9 cellular contexts compared by ENCODE assay signal in the genomic region with DNA sequence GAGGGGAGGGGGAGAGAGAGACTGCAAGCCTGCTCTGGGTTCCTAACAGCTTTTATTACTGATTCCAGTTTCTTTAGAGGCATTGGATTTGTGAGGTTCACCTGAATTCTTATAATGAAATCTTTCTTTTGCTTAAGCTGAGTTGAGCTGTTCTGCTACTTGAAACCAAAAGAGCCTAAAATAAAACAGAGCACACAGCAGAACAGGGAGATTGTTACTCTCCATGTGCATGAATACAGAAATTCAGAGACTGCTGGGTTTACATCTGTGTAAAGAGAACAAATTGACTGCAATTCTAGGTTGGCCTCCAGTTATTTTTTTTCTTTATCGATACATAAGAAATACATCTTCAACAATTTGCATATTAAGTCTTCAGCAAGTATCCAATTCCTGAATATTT.
"Had no signal": no experiment of that assay in that cellular context is flagged by ENCODE, and none has a peak within 500 bp of the region (broad histone marks: within the 10 kb centered on the region; RNA-seq: fewer than 3 reads in every experiment).

No MANE protein-coding gene starts in this region.

- ATAC-seq: HCT116, K562 had no signal

- DNase-seq: GM23248, GOT3, H7, HFFc6, IMR-90, KG1 had no signal

- H3K9me3 Mint-ChIP-seq: HFFc6 had no signal

- H3K4me3 Mint-ChIP-seq: HFFc6 had no signal

- H3K4me3 ChIP-seq: GM23248, HAP-1, K562 had no signal

- H3K9ac ChIP-seq: GM23248 had no signal

- H3K27ac Mint-ChIP-seq: HFFc6 had no signal

- H3K27ac ChIP-seq: GM23248 had no signal

- H3K36me3 ChIP-seq: HAP-1 had no signal

- H3K9me3 ChIP-seq: HAP-1 had no signal

- H2AFZ ChIP-seq: GM23248 had no signal

- H3K4me1 ChIP-seq: HAP-1 had no signal
